1 cellular context compared by ENCODE assay signal in genomic region chr1:31657972-31658510, GRCh38.
TF ChIP-seq lines count a peak whose summit lies in the region.

No MANE protein-coding gene starts in this region.

TF ChIP-seq in H1, 55 proteins besides CTCF, POLR2A, EP300 and RAD21:
- no peak for TF ChIP-seq SP4 (IDR thresholded peaks at IDR 0.05; ENCODE audit: low read length)
- TF ChIP-seq GTF2F1 (IDR thresholded peaks at IDR 0.05; ENCODE audit: borderline replicate concordance, low read depth, low read length): no peak
- TF ChIP-seq CTBP2 (IDR thresholded peaks at IDR 0.05; ENCODE audit: borderline replicate concordance, insufficient read depth, insufficient read length, low read length): no peak
- no peak for TF ChIP-seq CREB1 (IDR thresholded peaks at IDR 0.05)
